Comparison of ENCODE assay signal across 16 cellular contexts in the genomic region with DNA sequence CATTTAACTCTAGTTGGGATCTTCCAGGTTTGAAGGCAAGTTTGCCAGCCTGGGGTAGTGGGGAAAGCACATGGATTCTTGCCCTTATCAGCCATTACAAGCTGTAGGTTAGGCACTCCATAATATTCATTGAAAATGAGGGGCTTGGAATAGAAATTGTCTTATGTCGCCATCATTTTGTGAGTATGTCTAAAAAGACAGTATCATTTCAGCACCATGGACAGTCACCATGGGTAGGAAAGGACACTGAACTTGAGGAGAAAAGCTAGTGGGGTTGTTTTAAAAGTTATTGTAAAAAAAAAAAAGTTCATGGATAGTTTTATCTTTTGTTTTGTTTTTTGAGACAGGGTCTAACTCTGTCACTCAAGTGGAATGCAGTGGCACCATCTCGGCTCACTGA.
DNase-seq lines count a peak whose midpoint lies in the region; ATAC-seq, FAIRE-seq and TF ChIP-seq lines count a peak whose summit lies in the region.
"Had no signal": no experiment of that assay in that cellular context is flagged by ENCODE, and none has a peak within 500 bp of the region (broad histone marks: within the 10 kb centered on the region; RNA-seq: fewer than 3 reads in every experiment).

No MANE protein-coding gene starts in this region.

- no peak overlapping the region for H3K4me3 Mint-ChIP-seq in activated T-cell treated with anti-CD3 and anti-CD28 coated beads, Interleukin-2, amount 50 U/mL, for 4 hours
- H3K4me3 Mint-ChIP-seq in activated naive CD4-positive, alpha-beta T cell treated with anti-CD3 and anti-CD28 coated beads, Interleukin-2, amount 10 ng/mL, durations not matched to agents 7 days and 5 days, result no peak overlapping the region
- H3K4me3 Mint-ChIP-seq: activated naive CD8-positive, alpha-beta T cell treated with anti-CD3 and anti-CD28 coated beads, Interleukin-2, amount 50 U/mL, for 24 hours; HFFc6; naive thymus-derived CD8-positive, alpha-beta T cell had no signal

- DNase-seq in CD1c-positive myeloid dendritic cell (ENCODE audit: extremely low spot score) (peak; percentile 12), HEK293T (ENCODE audit: extremely low spot score) (peak; percentile 26), SK-N-MC (ENCODE audit: low read depth, low spot score) (peak; percentile 58), glomerular visceral epithelial cell (ENCODE audit: extremely low spot score) (peak; percentile 31), NCI-H1048 (lab: John Stamatoyannopoulos, UW) (no peak), frontal cortex (ENCODE audit: low spot score in 2 of 2) (no peak)
- DNase-seq in activated T-cell treated with anti-CD3 and anti-CD28 coated beads, Interleukin-2, amount 50 U/mL, for 4 hours, result no peak
- no peak for DNase-seq in activated naive CD4-positive, alpha-beta T cell treated with anti-CD3 and anti-CD28 coated beads, Interleukin-2, amount 10 ng/mL, durations not matched to agents 7 days and 5 days
- DNase-seq: activated naive CD8-positive, alpha-beta T cell treated with anti-CD3 and anti-CD28 coated beads, Interleukin-2, amount 50 U/mL, for 24 hours; HFFc6; NCI-H82; stimulated activated CD4-positive, alpha-beta T cell treated with anti-CD3 and anti-CD28 coated beads, Interleukin-2, amount 100 ng/mL, for 48 hours; tibial artery had no signal

- no peaks in the 10 kb centered on the region for H3K36me3 ChIP-seq in SK-N-MC (ENCODE audit: insufficient read depth, low read length)
- H3K36me3 ChIP-seq: tibial artery had no signal

- no peaks in the 10 kb centered on the region for H3K9me3 ChIP-seq in SK-N-MC (ENCODE audit: low read depth, low read length)
- H3K9me3 ChIP-seq: Caco-2, tibial artery had no signal

- H3K9ac ChIP-seq in SK-N-MC (ENCODE audit: insufficient read length), result no peak overlapping the region

- H3K27me3 Mint-ChIP-seq in activated T-cell treated with anti-CD3 and anti-CD28 coated beads, Interleukin-2, amount 50 U/mL, for 4 hours (ENCODE audit: low read depth), result peaks cover 3% of the 10 kb centered on the region
- H3K27me3 Mint-ChIP-seq in activated naive CD4-positive, alpha-beta T cell treated with anti-CD3 and anti-CD28 coated beads, Interleukin-2, amount 10 ng/mL, durations not matched to agents 7 days and 5 days, result no peaks in the 10 kb centered on the region

- POLR2A ChIA-PET in HEK293T (lab: Yijun Ruan, JAX), result no interaction called here

- H3K9me3 Mint-ChIP-seq in activated T-cell treated with anti-CD3 and anti-CD28 coated beads, Interleukin-2, amount 50 U/mL, for 4 hours, result peaks cover 8% of the 10 kb centered on the region
- H3K9me3 Mint-ChIP-seq in activated naive CD4-positive, alpha-beta T cell treated with anti-CD3 and anti-CD28 coated beads, Interleukin-2, amount 10 ng/mL, durations not matched to agents 7 days and 5 days, result peaks cover 6% of the 10 kb centered on the region

- H3K27ac ChIP-seq in SK-N-MC, result no peak overlapping the region
- H3K27ac ChIP-seq: tibial artery had no signal

- H3K4me3 ChIP-seq in SK-N-MC, result no peak overlapping the region
- H3K4me3 ChIP-seq: tibial artery had no signal

- ATAC-seq in activated T-cell treated with anti-CD3 and anti-CD28 coated beads, Interleukin-2, amount 50 U/mL, for 4 hours, result no peak
- ATAC-seq: activated CD4-positive, CD25-positive, alpha-beta regulatory T cell treated with anti-CD3 and anti-CD28 coated beads, Interleukin-2, amount 50 U/mL, for 24 hours; activated naive CD8-positive, alpha-beta T cell treated with anti-CD3 and anti-CD28 coated beads, Interleukin-2, amount 50 U/mL, for 24 hours; naive thymus-derived CD8-positive, alpha-beta T cell had no signal

- H3K27ac Mint-ChIP-seq in activated naive CD4-positive, alpha-beta T cell treated with anti-CD3 and anti-CD28 coated beads, Interleukin-2, amount 10 ng/mL, durations not matched to agents 7 days and 5 days, result no peak overlapping the region
- H3K27ac Mint-ChIP-seq: activated naive CD8-positive, alpha-beta T cell treated with anti-CD3 and anti-CD28 coated beads, Interleukin-2, amount 50 U/mL, for 24 hours; HFFc6; naive thymus-derived CD8-positive, alpha-beta T cell had no signal

- CTCF ChIA-PET in HEK293T (lab: Yijun Ruan, JAX), result no interaction called here
- CTCF ChIA-PET in activated naive CD4-positive, alpha-beta T cell treated with anti-CD3 and anti-CD28 coated beads, Interleukin-2, amount 10 ng/mL, durations not matched to agents 7 days and 5 days (lab: Charles Lee), result no interaction called here

- FAIRE-seq in frontal cortex (lab: Jason Lieb, UNC), result no peak

- H3K4me1 Mint-ChIP-seq in activated T-cell treated with anti-CD3 and anti-CD28 coated beads, Interleukin-2, amount 50 U/mL, for 4 hours (ENCODE audit: low read depth), result no peaks in the 10 kb centered on the region
- no peaks in the 10 kb centered on the region for H3K4me1 Mint-ChIP-seq in activated naive CD4-positive, alpha-beta T cell treated with anti-CD3 and anti-CD28 coated beads, Interleukin-2, amount 10 ng/mL, durations not matched to agents 7 days and 5 days
- H3K4me1 Mint-ChIP-seq: activated naive CD8-positive, alpha-beta T cell treated with anti-CD3 and anti-CD28 coated beads, Interleukin-2, amount 50 U/mL, for 24 hours; naive thymus-derived CD8-positive, alpha-beta T cell had no signal

- H3K36me3 Mint-ChIP-seq in activated T-cell treated with anti-CD3 and anti-CD28 coated beads, Interleukin-2, amount 50 U/mL, for 4 hours (ENCODE audit: insufficient read depth), result no peaks in the 10 kb centered on the region
- no peaks in the 10 kb centered on the region for H3K36me3 Mint-ChIP-seq in activated naive CD4-positive, alpha-beta T cell treated with anti-CD3 and anti-CD28 coated beads, Interleukin-2, amount 10 ng/mL, durations not matched to agents 7 days and 5 days

TF ChIP-seq in HEK293T, 16 proteins besides CTCF, POLR2A, EP300 and RAD21:
- TF ChIP-seq FOXM1 (IDR thresholded peaks at IDR 0.05; ENCODE audit: borderline replicate concordance), result no peak
- no peak for TF ChIP-seq FOXA1 (IDR thresholded peaks at IDR 0.05)

Comparison
In these comparisons a context has a peak if more than half of its experiments do, and no peak if none do; other contexts are left out.
1. DNase-seq: peak in CD1c-positive myeloid dendritic cell (single experiment), HEK293T (single experiment), SK-N-MC (single experiment) and glomerular visceral epithelial cell (single experiment); none in activated T-cell treated with anti-CD3 and anti-CD28 coated beads, Interleukin-2, amount 50 U/mL, for 4 hours (single experiment), NCI-H1048 (single experiment), activated naive CD4-positive, alpha-beta T cell treated with anti-CD3 and anti-CD28 coated beads, Interleukin-2, amount 10 ng/mL, durations not matched to agents 7 days and 5 days (single experiment) and frontal cortex (0 of 2).